19 cellular contexts compared by ENCODE assay signal in the genomic region with DNA sequence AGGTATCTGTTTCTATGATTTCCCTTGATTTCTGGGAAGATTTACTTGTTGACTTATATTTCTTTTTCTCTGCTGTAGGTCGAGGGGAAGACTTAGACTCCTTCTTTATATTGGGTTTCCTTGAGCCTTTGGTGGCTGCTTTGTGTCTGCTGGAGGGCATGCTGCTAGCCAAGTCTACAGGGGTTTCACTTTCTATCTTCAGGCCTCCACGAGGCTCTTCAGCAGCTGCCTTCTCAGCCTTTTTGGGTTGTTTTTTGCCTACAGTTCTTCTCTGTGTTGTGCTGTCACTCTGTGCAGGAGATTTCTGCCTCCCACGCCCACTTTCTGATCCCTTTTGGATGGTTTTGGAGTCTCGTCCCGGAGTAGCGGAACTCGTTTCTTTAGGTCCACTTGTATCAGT. TPM values are rescaled to one million over a fixed set of nuclear protein-coding genes. Genes with fewer than 3 reads are reported as not detected.
DNase-seq lines count a peak whose midpoint lies in the region; ATAC-seq, FAIRE-seq and TF ChIP-seq lines count a peak whose summit lies in the region.
"Had no signal": no experiment of that assay in that cellular context is flagged by ENCODE, and none has a peak within 500 bp of the region (broad histone marks: within the 10 kb centered on the region; RNA-seq: fewer than 3 reads in every experiment).

No MANE protein-coding gene starts in this region.

- FAIRE-seq in RCC 7860 (lab: Jason Lieb, UNC), result no peak

- H3K9me3 Mint-ChIP-seq in T-helper 2 cell treated with Interferon-gamma antibody and Interleukin-4, amounts not matched to agents 5 μg/mL and 100 μg/mL, for 36 hours, result no peaks in the 10 kb centered on the region
- H3K9me3 Mint-ChIP-seq in endodermal cell, result no peaks in the 10 kb centered on the region

- no peak overlapping the region for H3K9ac ChIP-seq in endodermal cell (ENCODE audit: extremely low read depth, low read length, poor library complexity, severe bottlenecking)

- H3K27ac ChIP-seq in ACC112 (ENCODE audit: low read depth, low read length) (peak overlapping the region; percentile 15; the same call in 1 of the 2 replicates), endodermal cell (ENCODE audit: low read depth, low read length) (no peak overlapping the region)
- H3K27ac ChIP-seq: brain microvascular endothelial cell, SJSA1, tibial nerve had no signal

- no peak overlapping the region for H3K4me3 ChIP-seq in ACC112 (ENCODE audit: low read depth, low read length)
- no peak overlapping the region for H3K4me3 ChIP-seq in GM12865 (ENCODE audit: low read depth, low read length)
- no peak overlapping the region for H3K4me3 ChIP-seq in endodermal cell (ENCODE audit: low read length)
- H3K4me3 ChIP-seq: SJSA1, smooth muscle cell, tibial nerve had no signal

- ATAC-seq in GM19035 (IDR thresholded peaks at IDR 0.05; ENCODE audit: unreplicated experiment), result no peak
- ATAC-seq in GM21786 (IDR thresholded peaks at IDR 0.05; ENCODE audit: unreplicated experiment), result no peak

- TF ChIP-seq CTCF in GM12865 (IDR thresholded peaks at IDR 0.05; ENCODE audit: insufficient read depth, low read depth, low read length, missing control alignments) (no peak), endodermal cell (conservative IDR thresholded peaks at IDR 0.05) (no peak)

- H3K4me1 Mint-ChIP-seq in T-helper 2 cell treated with Interferon-gamma antibody and Interleukin-4, amounts not matched to agents 5 μg/mL and 100 μg/mL, for 36 hours (ENCODE audit: low read depth), result peaks cover 5% of the 10 kb centered on the region
- H3K4me1 Mint-ChIP-seq in endodermal cell, result no peaks in the 10 kb centered on the region
- H3K4me1 Mint-ChIP-seq: B cell had no signal

- peaks cover 53% of the 10 kb centered on the region for H3K36me3 Mint-ChIP-seq in T-helper 2 cell treated with Interferon-gamma antibody and Interleukin-4, amounts not matched to agents 5 μg/mL and 100 μg/mL, for 36 hours (ENCODE audit: low read depth)
- H3K36me3 Mint-ChIP-seq in endodermal cell (ENCODE audit: low read depth), result peaks cover 79% of the 10 kb centered on the region

- H3K4me3 Mint-ChIP-seq in T-helper 2 cell treated with Interferon-gamma antibody and Interleukin-4, amounts not matched to agents 5 μg/mL and 100 μg/mL, for 36 hours, result no peak overlapping the region
- H3K4me3 Mint-ChIP-seq in endodermal cell, result no peak overlapping the region
- H3K4me3 Mint-ChIP-seq: B cell had no signal

- WGBS in endodermal cell (ENCODE audit: insufficient coverage in 1 of 2, insufficient read length in 1 of 2), 2 experiments, result 93 to 99% methylated on average over 7 of the region's 7 CpGs

- H3K79me2 ChIP-seq in ACC112 (ENCODE audit: control insufficient read depth, insufficient read depth, low read length, unreplicated experiment), result peaks cover 30% of the 10 kb centered on the region

- peak overlapping the region; percentile 53 for H3K27ac Mint-ChIP-seq in T-helper 2 cell treated with Interferon-gamma antibody and Interleukin-4, amounts not matched to agents 5 μg/mL and 100 μg/mL, for 36 hours
- peak overlapping the region; percentile 25 for H3K27ac Mint-ChIP-seq in endodermal cell
- H3K27ac Mint-ChIP-seq: B cell had no signal

- H3K4me1 ChIP-seq in ACC112 (ENCODE audit: control insufficient read depth, insufficient read depth, low read length, unreplicated experiment) (no peaks in the 10 kb centered on the region), endodermal cell (ENCODE audit: control insufficient read depth, insufficient read depth, low read length) (no peaks in the 10 kb centered on the region)
- H3K4me1 ChIP-seq: SJSA1 had no signal

- H3K27me3 ChIP-seq in ACC112 (ENCODE audit: insufficient read depth, low read length), result no peaks in the 10 kb centered on the region
- H3K27me3 ChIP-seq in endodermal cell (ENCODE audit: control insufficient read depth, insufficient read depth, low read length, poor library complexity, severe bottlenecking), result no peaks in the 10 kb centered on the region
- H3K27me3 ChIP-seq: brain microvascular endothelial cell, SJSA1, tibial nerve had no signal

- H3K27me3 Mint-ChIP-seq in T-helper 2 cell treated with Interferon-gamma antibody and Interleukin-4, amounts not matched to agents 5 μg/mL and 100 μg/mL, for 36 hours (ENCODE audit: low read depth), result no peaks in the 10 kb centered on the region
- no peaks in the 10 kb centered on the region for H3K27me3 Mint-ChIP-seq in endodermal cell (ENCODE audit: insufficient read depth)
- H3K27me3 Mint-ChIP-seq: B cell had no signal

- DNase-seq in GM12865 (ENCODE audit: low read depth) (peak; percentile 13), endodermal cell (no peak), RCC 7860 (ENCODE audit: low spot score) (no peak), NCI-H524 (lab: John Stamatoyannopoulos, UW) (no peak)
- no peak for DNase-seq in T-helper 2 cell treated with Interferon-gamma antibody and Interleukin-4, amounts not matched to agents 5 μg/mL and 100 μg/mL, for 36 hours (ENCODE audit: low spot score)
- DNase-seq: activated effector memory CD4-positive, alpha-beta T cell treated with anti-CD3 and anti-CD28 coated beads, Interleukin-2, amount 50 U/mL, for 16 hours; brain microvascular endothelial cell; GDM1; HCEC 1CT; NCI-H1930; NCI-H510A had no signal

- peaks cover 5% of the 10 kb centered on the region for H3K9me3 ChIP-seq in endodermal cell (ENCODE audit: control insufficient read depth, low read length)
- H3K9me3 ChIP-seq: SJSA1, tibial nerve had no signal

- no peak overlapping the region for H2AFZ ChIP-seq in ACC112 (ENCODE audit: low read length, unreplicated experiment)

- peaks cover 63% of the 10 kb centered on the region for H3K36me3 ChIP-seq in ACC112 (ENCODE audit: insufficient read depth, low read length)
- peaks cover 95% of the 10 kb centered on the region for H3K36me3 ChIP-seq in endodermal cell (ENCODE audit: control insufficient read depth, insufficient read depth, low read length)

RNA-seq across cellular contexts. Expression of gene LEAP2, which starts 23.2 kb away (rescaled TPM):
- total RNA-seq in endodermal cell, result under 1 TPM; 0.92 to 0.95 TPM
- polyA plus RNA-seq in endodermal cell (2013, experiment 1 of 2), result 1.9 TPM
- 0.91 TPM for polyA plus RNA-seq in endodermal cell (2013, experiment 2 of 2)

RNA-seq across cellular contexts. Expression of gene UQCRQ, which starts 30.2 kb away (rescaled TPM):
- 100 to 1,000 TPM; 261 to 286 TPM for total RNA-seq in endodermal cell
- 271 TPM for polyA plus RNA-seq in endodermal cell (2013, experiment 1 of 2)
- polyA plus RNA-seq in endodermal cell (2013, experiment 2 of 2), result 294 TPM

RNA-seq across cellular contexts. Expression of gene GDF9, which starts 30.4 kb away (rescaled TPM):
- under 1 TPM; 0.26 to 0.33 TPM for total RNA-seq in endodermal cell
- polyA plus RNA-seq in endodermal cell (2013, experiment 1 of 2), result 0.57 TPM
- 0.33 TPM for polyA plus RNA-seq in endodermal cell (2013, experiment 2 of 2)
- total RNA-seq: M059J had no signal
